Comparison of ENCODE assay signal across 18 cellular contexts in genomic region chr4:18421519-18421918, GRCh38.
A peak's percentile ranks its signal among the peaks of the same experiment; 100 is the strongest.
DNase-seq lines count a peak whose midpoint lies in the region; ATAC-seq and TF ChIP-seq lines count a peak whose summit lies in the region.
"Had no signal": no experiment of that assay in that cellular context is flagged by ENCODE, and none has a peak within 500 bp of the region (broad histone marks: within the 10 kb centered on the region; RNA-seq: fewer than 3 reads in every experiment).

No MANE protein-coding gene starts in this region.

- peaks cover 2 to 3% of the 10 kb centered on the region in 2 donors for H3K9me3 Mint-ChIP-seq in effector memory CD8-positive, alpha-beta T cell
- H3K9me3 Mint-ChIP-seq: CD8-positive, alpha-beta T cell had no signal

- H3K27ac Mint-ChIP-seq in effector memory CD8-positive, alpha-beta T cell: no peak overlapping the region
- H3K27ac Mint-ChIP-seq: B cell; CD4-positive, CD25-positive, alpha-beta regulatory T cell; CD8-positive, alpha-beta T cell; HFFc6 had no signal

- H3K36me3 ChIP-seq in left lung: no peaks in the 10 kb centered on the region
- H3K36me3 ChIP-seq: BLaER1, HAP-1 had no signal

- DNase-seq in NCI-H748 (lab: John Stamatoyannopoulos, UW; ENCODE audit: unreplicated experiment) (peak; percentile 10), NCI-H748 treated with DMSO at 0.1 percent for 48 hours (lab: John Stamatoyannopoulos, UW) (no peak), NCI-H69 (lab: John Stamatoyannopoulos, UW) (peak; percentile 15), left lung (no peak), NCI-H1092 (lab: John Stamatoyannopoulos, UW) (no peak)
- DNase-seq in effector memory CD8-positive, alpha-beta T cell: no peak
- DNase-seq: Caco-2; CD4-positive, CD25-positive, alpha-beta regulatory T cell; CD8-positive, alpha-beta T cell; DMS153; DND-41; GOT3; HFFc6 had no signal

- no peaks in the 10 kb centered on the region for H3K36me3 Mint-ChIP-seq in effector memory CD8-positive, alpha-beta T cell (ENCODE audit: insufficient read depth)
- H3K36me3 Mint-ChIP-seq: CD4-positive, CD25-positive, alpha-beta regulatory T cell; CD8-positive, alpha-beta T cell had no signal

- no peak for TF ChIP-seq CTCF in left lung (IDR thresholded peaks at IDR 0.05)

- no peak overlapping the region for H3K4me3 ChIP-seq in left lung
- H3K4me3 ChIP-seq: BLaER1, HAP-1 had no signal

- H3K27me3 ChIP-seq in left lung: no peaks in the 10 kb centered on the region
- H3K27me3 ChIP-seq: BLaER1 had no signal

- no peak overlapping the region for H3K4me3 Mint-ChIP-seq in effector memory CD8-positive, alpha-beta T cell
- H3K4me3 Mint-ChIP-seq: B cell; CD4-positive, CD25-positive, alpha-beta regulatory T cell; CD8-positive, alpha-beta T cell; HFFc6 had no signal

- no peaks in the 10 kb centered on the region for H3K4me1 ChIP-seq in left lung
- H3K4me1 ChIP-seq: BLaER1, Caco-2, HAP-1 had no signal

- no peaks in the 10 kb centered on the region for H3K4me1 Mint-ChIP-seq in effector memory CD8-positive, alpha-beta T cell (ENCODE audit: low read depth in 2 of 2)
- H3K4me1 Mint-ChIP-seq: B cell; CD4-positive, CD25-positive, alpha-beta regulatory T cell had no signal

- intact Hi-C loops in left lung (cut with DNase I): no loop called here

- no peaks in the 10 kb centered on the region for H3K9me3 ChIP-seq in left lung
- H3K9me3 ChIP-seq: Caco-2, HAP-1 had no signal

- no peaks in the 10 kb centered on the region for H3K27me3 Mint-ChIP-seq in effector memory CD8-positive, alpha-beta T cell
- H3K27me3 Mint-ChIP-seq: B cell; CD4-positive, CD25-positive, alpha-beta regulatory T cell had no signal

- H3K27ac ChIP-seq in left lung: no peak overlapping the region
- H3K27ac ChIP-seq: 22Rv1, BLaER1, C4-2B had no signal

- peak; percentile 19 for ATAC-seq in left lung
- ATAC-seq in effector memory CD8-positive, alpha-beta T cell (replicated peaks): no peak
- ATAC-seq: CD8-positive, alpha-beta T cell had no signal

Comparison
In these comparisons a context has a peak if more than half of its experiments do, and no peak if none do; other contexts are left out.
1. DNase-seq: peak in NCI-H748 (single experiment) and NCI-H69 (single experiment); none in NCI-H748 treated with DMSO at 0.1 percent for 48 hours (single experiment), left lung (0 of 2), NCI-H1092 (single experiment) and effector memory CD8-positive, alpha-beta T cell (0 of 3).